In the genomic region with DNA sequence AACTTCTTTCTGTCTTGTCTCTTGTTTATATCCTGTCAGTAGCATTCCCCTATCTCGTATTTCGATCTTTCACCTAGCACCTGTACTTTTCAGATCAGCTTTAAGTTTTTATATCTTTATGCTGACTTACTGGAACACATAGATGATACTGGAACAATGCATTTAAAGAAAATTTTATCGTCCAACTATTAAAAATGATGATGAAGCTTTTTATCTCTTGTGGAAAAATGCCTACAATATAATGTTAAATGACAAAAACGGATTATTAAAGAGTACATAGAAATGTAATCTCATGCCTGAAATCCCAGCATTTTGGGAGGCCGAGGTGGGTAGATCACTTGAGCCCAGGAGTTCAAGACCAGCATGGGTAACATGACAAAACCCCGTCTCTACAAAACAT, we compare ENCODE assay signal across 27 cellular contexts.
"Had no signal": no experiment of that assay in that cellular context is flagged by ENCODE, and none has a peak within 500 bp of the region (broad histone marks: within the 10 kb centered on the region; RNA-seq: fewer than 3 reads in every experiment).

No MANE protein-coding gene starts in this region.

- H3K27me3 ChIP-seq: stomach, suprapubic skin, testis, thyroid gland, tibial artery, tibial nerve, transverse colon, upper lobe of left lung, upper lobe of right lung, uterus, vagina had no signal

- H3K36me3 ChIP-seq: stomach, suprapubic skin, thoracic aorta, thyroid gland, tibial artery, tibial nerve, transverse colon, upper lobe of left lung, upper lobe of right lung, uterus, vagina had no signal

- FAIRE-seq: urothelium cell line had no signal

- H3K9me3 ChIP-seq: stomach, suprapubic skin, testis, thoracic aorta, thyroid gland, tibial artery, tibial nerve, transverse colon, upper lobe of left lung, upper lobe of right lung, uterus, vagina had no signal

- DNase-seq: stimulated activated CD4-positive, alpha-beta T cell treated with anti-CD3 and anti-CD28 coated beads, Interleukin-2, amount 100 ng/mL, for 48 hours; stimulated activated CD4-positive, alpha-beta T cell treated with anti-CD3 and anti-CD28 coated beads, Interleukin-4, amount 100 ng/mL, for 1 hour; stimulated activated CD4-positive, alpha-beta T cell treated with anti-CD3 and anti-CD28 coated beads, Interleukin-4, amount 100 ng/mL, for 24 hours; stimulated activated CD4-positive, alpha-beta T cell treated with anti-CD3 and anti-CD28 coated beads, Interleukin-4, amount 100 ng/mL, for 4 hours; stimulated activated CD8-positive, alpha-beta memory T cell treated with anti-CD3 and anti-CD28 coated beads, Interleukin-4, amount 100 ng/mL, for 48 hours; stimulated activated naive B cell treated with anti-CD40 and anti-IgM and Interleukin-4, amounts not matched to agents 10 μg/mL and 1 μg/mL and 100 μg/mL, for 72 hours; stimulated activated naive CD4-positive, alpha-beta T cell; stimulated activated naive CD4-positive, alpha-beta T cell treated with Interleukin-2 at 50 U/mL for 16 hours; stimulated activated naive CD8-positive, alpha-beta T cell treated with anti-CD3 and anti-CD28 coated beads, Interleukin-15, amount 100 ng/mL, for 72 hours; stimulated activated naive CD8-positive, alpha-beta T cell treated with anti-CD3 and anti-CD28 coated beads, Interleukin-15, Interleukin-2, amounts not matched to agents 100 U/mL and 50 U/mL, for 24 hours; stomach; substantia nigra; testis; thyroid gland; tibial artery; transverse colon; trophoblast cell; upper lobe of left lung; upper lobe of right lung; uterus had no signal

- H3K27ac ChIP-seq: stomach, suprapubic skin, testis, thoracic aorta, thyroid gland, tibial artery, tibial nerve, transverse colon, upper lobe of left lung, upper lobe of right lung, uterus, vagina had no signal

- ATAC-seq: stimulated activated effector memory CD8-positive, alpha-beta T cell treated with anti-CD3 and anti-CD28 coated beads, Interleukin-12 subunit alpha, Interleukin-12 subunit beta, amount 100 ng/mL, for 72 hours; stimulated activated memory B cell treated with anti-CD40 and anti-IgM and Interleukin-4, amounts not matched to agents 10 μg/mL and 1 μg/mL and 100 μg/mL, for 72 hours; stimulated activated naive B cell treated with anti-CD40 and anti-IgM and Interleukin-4, amounts not matched to agents 10 μg/mL and 1 μg/mL and 100 μg/mL, for 72 hours; stimulated activated naive CD8-positive, alpha-beta T cell treated with anti-CD3 and anti-CD28 coated beads, Interleukin-15, amount 100 ng/mL, for 72 hours; stimulated activated naive CD8-positive, alpha-beta T cell treated with anti-CD3 and anti-CD28 coated beads, Interleukin-15, Interleukin-2, amounts not matched to agents 100 U/mL and 50 U/mL, for 24 hours; upper lobe of right lung had no signal

- H3K4me3 ChIP-seq: stomach, suprapubic skin, testis, thoracic aorta, thyroid gland, tibial artery, tibial nerve, transverse colon, upper lobe of left lung, upper lobe of right lung, uterus, vagina had no signal

- H3K4me1 ChIP-seq: stomach, suprapubic skin, testis, thyroid gland, tibial artery, tibial nerve, transverse colon, upper lobe of left lung, upper lobe of right lung, uterus, vagina had no signal
